14 cellular contexts compared by ENCODE assay signal in genomic region chr2:219812672-219813071, GRCh38.
DNase-seq lines count a peak whose midpoint lies in the region; ATAC-seq lines count a peak whose summit lies in the region.
"Had no signal": no experiment of that assay in that cellular context is flagged by ENCODE, and none has a peak within 500 bp of the region (broad histone marks: within the 10 kb centered on the region; RNA-seq: fewer than 3 reads in every experiment).

No MANE protein-coding gene starts in this region.

- H3K27me3 Mint-ChIP-seq in stimulated activated naive CD8-positive, alpha-beta T cell treated with anti-CD3 and anti-CD28 coated beads, Interleukin-15, amount 100 ng/mL, for 72 hours: peaks cover 8% of the 10 kb centered on the region
- no peaks in the 10 kb centered on the region for H3K27me3 Mint-ChIP-seq in natural killer cell treated with Interleukin-12 subunit alpha and Interleukin-12 subunit beta and Interleukin-15 and Interleukin-18, amount 100 ng/mL, for 72 hours
- H3K27me3 Mint-ChIP-seq: B cell; CD4-positive, alpha-beta T cell had no signal

- ATAC-seq in stimulated activated naive CD8-positive, alpha-beta T cell treated with anti-CD3 and anti-CD28 coated beads, Interleukin-15, Interleukin-2, amounts not matched to agents 100 U/mL and 50 U/mL, for 24 hours: peak; percentile 32
- ATAC-seq in stimulated activated naive CD8-positive, alpha-beta T cell treated with anti-CD3 and anti-CD28 coated beads, Interleukin-15, amount 100 ng/mL, for 72 hours: no peak
- ATAC-seq in natural killer cell treated with Interleukin-12 subunit alpha and Interleukin-12 subunit beta and Interleukin-15 and Interleukin-18, amount 100 ng/mL, for 72 hours: peak; percentile 11 to 33
- ATAC-seq: A549; CD8-positive, alpha-beta T cell had no signal

- no peak for DNase-seq in stimulated activated naive CD8-positive, alpha-beta T cell treated with anti-CD3 and anti-CD28 coated beads, Interleukin-15, Interleukin-2, amounts not matched to agents 100 U/mL and 50 U/mL, for 24 hours
- no peak for DNase-seq in stimulated activated naive CD8-positive, alpha-beta T cell treated with anti-CD3 and anti-CD28 coated beads, Interleukin-15, amount 100 ng/mL, for 72 hours
- no peak for DNase-seq in natural killer cell treated with Interleukin-12 subunit alpha and Interleukin-12 subunit beta and Interleukin-15 and Interleukin-18, amount 100 ng/mL, for 72 hours (ENCODE audit: low spot score)
- DNase-seq in iPS-NIHi7 (ENCODE audit: extremely low spot score) (no peak), NCI-H2029 (lab: John Stamatoyannopoulos, UW) (no peak)
- DNase-seq: AML-193; Caco-2; Calu3; CD4-positive, alpha-beta T cell; CD8-positive, alpha-beta T cell; DMS79 treated with DMSO at 0.1 percent for 48 hours; GF-D8 had no signal

- H3K4me3 Mint-ChIP-seq in stimulated activated naive CD8-positive, alpha-beta T cell treated with anti-CD3 and anti-CD28 coated beads, Interleukin-15, amount 100 ng/mL, for 72 hours: no peak overlapping the region
- H3K4me3 Mint-ChIP-seq in natural killer cell treated with Interleukin-12 subunit alpha and Interleukin-12 subunit beta and Interleukin-15 and Interleukin-18, amount 100 ng/mL, for 72 hours: no peak overlapping the region
- H3K4me3 Mint-ChIP-seq: B cell; CD4-positive, alpha-beta T cell; CD8-positive, alpha-beta T cell had no signal

- peaks cover 25 to 39% of the 10 kb centered on the region in 2 donors for H3K9me3 Mint-ChIP-seq in stimulated activated naive CD8-positive, alpha-beta T cell treated with anti-CD3 and anti-CD28 coated beads, Interleukin-15, amount 100 ng/mL, for 72 hours
- peaks cover 9% of the 10 kb centered on the region for H3K9me3 Mint-ChIP-seq in natural killer cell treated with Interleukin-12 subunit alpha and Interleukin-12 subunit beta and Interleukin-15 and Interleukin-18, amount 100 ng/mL, for 72 hours

- no peaks in the 10 kb centered on the region for H3K36me3 Mint-ChIP-seq in natural killer cell treated with Interleukin-12 subunit alpha and Interleukin-12 subunit beta and Interleukin-15 and Interleukin-18, amount 100 ng/mL, for 72 hours
- H3K36me3 Mint-ChIP-seq: CD8-positive, alpha-beta T cell had no signal

- no peaks in the 10 kb centered on the region for H3K4me1 Mint-ChIP-seq in stimulated activated naive CD8-positive, alpha-beta T cell treated with anti-CD3 and anti-CD28 coated beads, Interleukin-15, amount 100 ng/mL, for 72 hours
- H3K4me1 Mint-ChIP-seq in natural killer cell treated with Interleukin-12 subunit alpha and Interleukin-12 subunit beta and Interleukin-15 and Interleukin-18, amount 100 ng/mL, for 72 hours (ENCODE audit: low read depth in 2 of 2): no peaks in the 10 kb centered on the region
- H3K4me1 Mint-ChIP-seq: B cell had no signal

- peak overlapping the region in 1 of 2 donors; percentile 80 for H3K27ac Mint-ChIP-seq in stimulated activated naive CD8-positive, alpha-beta T cell treated with anti-CD3 and anti-CD28 coated beads, Interleukin-15, amount 100 ng/mL, for 72 hours
- H3K27ac Mint-ChIP-seq in natural killer cell treated with Interleukin-12 subunit alpha and Interleukin-12 subunit beta and Interleukin-15 and Interleukin-18, amount 100 ng/mL, for 72 hours: no peak overlapping the region
- H3K27ac Mint-ChIP-seq: B cell; CD4-positive, alpha-beta T cell; CD8-positive, alpha-beta T cell had no signal
